ENCODE assay signal across 22 cellular contexts in the genomic region with DNA sequence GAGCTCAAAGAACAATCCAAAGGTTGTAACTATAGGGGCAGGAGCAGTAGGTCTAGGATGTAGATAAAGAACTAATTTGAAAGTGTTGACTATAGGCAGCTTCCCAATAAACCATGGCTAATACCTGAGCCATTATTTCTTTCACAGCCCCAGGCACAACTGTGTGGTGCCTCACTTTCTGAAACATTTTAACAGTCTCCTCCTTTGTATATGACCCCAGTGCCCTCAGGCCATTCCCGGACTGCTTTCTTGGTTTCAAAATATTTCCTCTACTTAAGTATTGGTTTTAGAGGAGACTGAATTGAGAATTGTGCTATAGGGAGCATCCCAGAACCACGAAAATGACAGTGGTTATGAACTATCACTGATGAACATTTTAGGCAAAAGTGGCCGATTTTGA.
DNase-seq lines count a peak whose midpoint lies in the region; ATAC-seq lines count a peak whose summit lies in the region.
"Had no signal": no experiment of that assay in that cellular context is flagged by ENCODE, and none has a peak within 500 bp of the region (broad histone marks: within the 10 kb centered on the region; RNA-seq: fewer than 3 reads in every experiment).

No MANE protein-coding gene starts in this region.

- DNase-seq in ELF-1 (ENCODE audit: low read depth, low spot score) (peak; percentile 75), SK-MEL-5 (ENCODE audit: low read depth, low spot score) (peak; percentile 54), islet precursor cell (peak; percentile 80), GM19240 (ENCODE audit: insufficient read length, low spot score) (no peak), kidney glomerular epithelial cell (lab: John Stamatoyannopoulos, UW) (no peak)
- no peak for DNase-seq in stimulated activated effector memory CD8-positive, alpha-beta T cell treated with anti-CD3 and anti-CD28 coated beads, Interleukin-12 subunit alpha, Interleukin-12 subunit beta, amount 100 ng/mL, for 72 hours (ENCODE audit: low spot score in 2 of 2)
- no peak for DNase-seq in activated CD4-positive, alpha-beta T cell treated with anti-CD3 and anti-CD28 coated beads for 1 hour
- DNase-seq: ACHN; AML-193; BE2C; CD4-positive, alpha-beta T cell; CD8-positive, alpha-beta memory T cell; DMS153; DND-41; EL; GF-D8; GOT3; HCEC 1CT had no signal

- no peaks in the 10 kb centered on the region for H3K36me3 ChIP-seq in ACC112 (ENCODE audit: insufficient read depth, low read length)
- H3K36me3 ChIP-seq: BE2C; BLaER1 treated with 17β-estradiol and CSF1 and Interleukin-3, amounts not matched to agents 10 nM and 100 nM had no signal

- peaks cover 6% of the 10 kb centered on the region for H3K9me3 Mint-ChIP-seq in stimulated activated effector memory CD8-positive, alpha-beta T cell treated with anti-CD3 and anti-CD28 coated beads, Interleukin-12 subunit alpha, Interleukin-12 subunit beta, amount 100 ng/mL, for 72 hours
- H3K9me3 Mint-ChIP-seq: CD4-positive, alpha-beta T cell had no signal

- H3K36me3 Mint-ChIP-seq in stimulated activated effector memory CD8-positive, alpha-beta T cell treated with anti-CD3 and anti-CD28 coated beads, Interleukin-12 subunit alpha, Interleukin-12 subunit beta, amount 100 ng/mL, for 72 hours = no peaks in the 10 kb centered on the region
- H3K36me3 Mint-ChIP-seq: CD14-positive monocyte; CD8-positive, alpha-beta memory T cell had no signal

- H3K4me3 Mint-ChIP-seq in stimulated activated effector memory CD8-positive, alpha-beta T cell treated with anti-CD3 and anti-CD28 coated beads, Interleukin-12 subunit alpha, Interleukin-12 subunit beta, amount 100 ng/mL, for 72 hours = no peak overlapping the region
- H3K4me3 Mint-ChIP-seq: CD14-positive monocyte; CD4-positive, alpha-beta T cell; CD8-positive, alpha-beta memory T cell had no signal

- ATAC-seq in stimulated activated effector memory CD8-positive, alpha-beta T cell treated with anti-CD3 and anti-CD28 coated beads, Interleukin-12 subunit alpha, Interleukin-12 subunit beta, amount 100 ng/mL, for 72 hours = no peak

- no peaks in the 10 kb centered on the region for H3K27me3 ChIP-seq in ACC112 (ENCODE audit: insufficient read depth, low read length)
- H3K27me3 ChIP-seq: BE2C; BLaER1 treated with 17β-estradiol and CSF1 and Interleukin-3, amounts not matched to agents 10 nM and 100 nM had no signal

- H3K27ac ChIP-seq in ACC112 (ENCODE audit: low read depth, low read length) = no peak overlapping the region
- H3K27ac ChIP-seq: 22Rv1; BLaER1 treated with 17β-estradiol and CSF1 and Interleukin-3, amounts not matched to agents 10 nM and 100 nM had no signal

- no peaks in the 10 kb centered on the region for H3K79me2 ChIP-seq in ACC112 (ENCODE audit: control insufficient read depth, insufficient read depth, low read length, unreplicated experiment)

- H3K4me1 Mint-ChIP-seq in stimulated activated effector memory CD8-positive, alpha-beta T cell treated with anti-CD3 and anti-CD28 coated beads, Interleukin-12 subunit alpha, Interleukin-12 subunit beta, amount 100 ng/mL, for 72 hours = no peaks in the 10 kb centered on the region
- H3K4me1 Mint-ChIP-seq: CD14-positive monocyte; CD8-positive, alpha-beta memory T cell had no signal

- H2AFZ ChIP-seq in ACC112 (ENCODE audit: low read length, unreplicated experiment) = peak overlapping the region; percentile 60

- H3K4me3 ChIP-seq in ACC112 (ENCODE audit: low read depth, low read length) = 0 out of 2 replicates have a peak overlapping the region, but pooled peaks have one; percentile 21
- H3K4me3 ChIP-seq: BLaER1 treated with 17β-estradiol and CSF1 and Interleukin-3, amounts not matched to agents 10 nM and 100 nM had no signal

- H3K4me1 ChIP-seq in ACC112 (ENCODE audit: control insufficient read depth, insufficient read depth, low read length, unreplicated experiment) = peaks cover 41% of the 10 kb centered on the region
- H3K4me1 ChIP-seq: BE2C; BLaER1 treated with 17β-estradiol and CSF1 and Interleukin-3, amounts not matched to agents 10 nM and 100 nM had no signal

- in situ Hi-C loops in SK-MEL-5 (cut with HindIII; ENCODE audit: low pct_unique_long_range_greater_than_20kb, low sequenced_read_pairs) = no loop called here

- H3K27ac Mint-ChIP-seq in stimulated activated effector memory CD8-positive, alpha-beta T cell treated with anti-CD3 and anti-CD28 coated beads, Interleukin-12 subunit alpha, Interleukin-12 subunit beta, amount 100 ng/mL, for 72 hours = no peak overlapping the region
- H3K27ac Mint-ChIP-seq: CD14-positive monocyte; CD4-positive, alpha-beta T cell; CD8-positive, alpha-beta memory T cell had no signal

Comparison
In these comparisons a context has a peak if more than half of its experiments do, and no peak if none do; other contexts are left out.
1. DNase-seq: peak in ELF-1 (single experiment), SK-MEL-5 (single experiment) and islet precursor cell (single experiment); none in stimulated activated effector memory CD8-positive, alpha-beta T cell treated with anti-CD3 and anti-CD28 coated beads, Interleukin-12 subunit alpha, Interleukin-12 subunit beta, amount 100 ng/mL, for 72 hours (0 of 2), GM19240 (single experiment), kidney glomerular epithelial cell (single experiment) and activated CD4-positive, alpha-beta T cell treated with anti-CD3 and anti-CD28 coated beads for 1 hour (single experiment).